ENCODE assay signal across 8 cellular contexts in the genomic region with DNA sequence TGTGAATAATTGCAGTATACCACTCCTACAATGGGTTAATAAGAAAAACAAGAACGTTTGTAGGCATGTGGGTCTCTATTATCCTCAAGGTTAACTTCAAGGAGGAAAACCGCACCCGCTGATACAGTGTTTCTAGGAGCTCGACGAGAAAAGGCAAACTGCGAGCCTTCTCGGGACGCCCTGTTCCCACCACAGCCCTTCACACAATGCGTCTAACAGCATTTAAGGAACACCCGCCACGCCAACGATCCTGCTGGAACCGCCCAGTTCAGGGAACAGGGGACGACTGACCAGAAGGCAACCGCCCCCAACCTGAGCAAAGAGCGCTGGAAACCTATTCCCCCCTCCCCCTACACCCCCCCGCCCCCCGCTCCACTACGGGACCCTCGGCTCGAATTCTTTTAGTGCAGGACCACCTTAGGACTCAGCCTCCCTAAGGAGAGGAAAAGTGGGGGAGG. TPM values are rescaled to one million over a fixed set of nuclear protein-coding genes. Genes with fewer than 3 reads are reported as not detected.
DNase-seq lines count a peak whose midpoint lies in the region; ATAC-seq, FAIRE-seq and TF ChIP-seq lines count a peak whose summit lies in the region.

No MANE protein-coding gene starts in this region.

- no peak for FAIRE-seq in HTR-8/SVneo (lab: Jason Lieb, UNC)

- H3K9me3 ChIP-seq in CD4-positive, CD25-positive, alpha-beta regulatory T cell (ENCODE audit: control insufficient read depth in 2 of 2, low read length in 2 of 2), result no peaks in the 10 kb centered on the region
- no peaks in the 10 kb centered on the region for H3K9me3 ChIP-seq in esophagus squamous epithelium

- H3K4me3 Mint-ChIP-seq in CD4-positive, CD25-positive, alpha-beta regulatory T cell, result peak overlapping the region; percentile 90 to 97 (median 94)
- peak overlapping the region; percentile 94 to 100 (median 96) for H3K4me3 Mint-ChIP-seq in naive B cell

- H3K4me1 Mint-ChIP-seq in CD4-positive, CD25-positive, alpha-beta regulatory T cell, result peaks cover 16 to 66% (median 43%) of the 10 kb centered on the region in 4 donors
- H3K4me1 Mint-ChIP-seq in naive B cell, result peaks cover 41 to 58% (median 56%) of the 10 kb centered on the region in 3 donors

- peaks cover 25% of the 10 kb centered on the region for H3K36me3 Mint-ChIP-seq in CD4-positive, CD25-positive, alpha-beta regulatory T cell
- H3K36me3 Mint-ChIP-seq in naive B cell, result peaks cover 10 to 30% of the 10 kb centered on the region in 2 donors

- H3K9me3 Mint-ChIP-seq in CD4-positive, CD25-positive, alpha-beta regulatory T cell, result peaks cover 0 to 13% (median 2%) of the 10 kb centered on the region in 7 donors
- peaks cover 0 to 8% (median 0%) of the 10 kb centered on the region in 7 donors for H3K9me3 Mint-ChIP-seq in naive B cell

- H3K27me3 Mint-ChIP-seq in CD4-positive, CD25-positive, alpha-beta regulatory T cell, result no peaks in the 10 kb centered on the region
- H3K27me3 Mint-ChIP-seq in naive B cell, result no peaks in the 10 kb centered on the region

- H3K27ac Mint-ChIP-seq in CD4-positive, CD25-positive, alpha-beta regulatory T cell, result peak overlapping the region; percentile 91 to 95 (median 94)
- peak overlapping the region; percentile 76 to 96 (median 93) for H3K27ac Mint-ChIP-seq in naive B cell

- H3K36me3 ChIP-seq in CD4-positive, CD25-positive, alpha-beta regulatory T cell (ENCODE audit: control insufficient read depth, insufficient read depth, low read length), result peaks cover 4% of the 10 kb centered on the region
- H3K36me3 ChIP-seq in esophagus squamous epithelium, result no peaks in the 10 kb centered on the region

- TF ChIP-seq POLR2A in esophagus squamous epithelium (IDR thresholded peaks at IDR 0.05), result peak in 1 of 4 donors; percentile 14

- H3K4me3 ChIP-seq in CD4-positive, CD25-positive, alpha-beta regulatory T cell (ENCODE audit: low read depth, low read length), result peak overlapping the region; percentile 58
- peak overlapping the region; percentile 96 for H3K4me3 ChIP-seq in WI38 (ENCODE audit: low read depth, low read length)
- H3K4me3 ChIP-seq in esophagus squamous epithelium, result peak overlapping the region; percentile 81 to 98 (median 86)

- 0% methylated on average over 7 to 11 of the region's 21 CpGs for WGBS in esophagus squamous epithelium, 2 donors

- intact Hi-C loops in esophagus squamous epithelium (cut with DNase I), result no loop called here

- peaks cover 32% of the 10 kb centered on the region for H3K4me1 ChIP-seq in CD4-positive, CD25-positive, alpha-beta regulatory T cell (ENCODE audit: control insufficient read depth, insufficient read depth, low read length, poor library complexity, severe bottlenecking)
- H3K4me1 ChIP-seq in esophagus squamous epithelium, result peaks cover 9 to 39% (median 20%) of the 10 kb centered on the region in 3 donors

- H3K27me3 ChIP-seq in CD4-positive, CD25-positive, alpha-beta regulatory T cell (ENCODE audit: control insufficient read depth, insufficient read depth, low read length), result no peaks in the 10 kb centered on the region
- H3K27me3 ChIP-seq in esophagus squamous epithelium, result no peaks in the 10 kb centered on the region

- H3K27ac ChIP-seq in CD4-positive, CD25-positive, alpha-beta regulatory T cell (ENCODE audit: insufficient read depth, low read length, poor library complexity, severe bottlenecking), result peak overlapping the region; percentile 79
- peak overlapping the region; percentile 97 to 100 (median 98) for H3K27ac ChIP-seq in esophagus squamous epithelium

- TF ChIP-seq CTCF in WI38 (IDR thresholded peaks at IDR 0.05; ENCODE audit: low read depth, low read length) (no peak), esophagus squamous epithelium (IDR thresholded peaks at IDR 0.05) (no peak)

- no peak for ATAC-seq in CD4-positive, CD25-positive, alpha-beta regulatory T cell (ENCODE audit: low read depth in 2 of 2)
- ATAC-seq in naive B cell (ENCODE audit: low read depth in 2 of 2), result no peak
- ATAC-seq in GM21526 (IDR thresholded peaks at IDR 0.05; ENCODE audit: low FRiP score, unreplicated experiment), result no peak

- DNase-seq in CD4-positive, CD25-positive, alpha-beta regulatory T cell, result peak in 2 of 3 donors; percentile 23 to 59
- peak; percentile 65 for DNase-seq in HTR-8/SVneo (ENCODE audit: insufficient read length, low spot score)
- peak; percentile 13 for DNase-seq in esophagus squamous epithelium (lab: John Stamatoyannopoulos, UW)
- DNase-seq in naive B cell, result no peak
- no peak for DNase-seq in SIG-M5 treated with dmso at 0.1 percent for 504 hours (lab: John Stamatoyannopoulos, UW; ENCODE audit: unreplicated experiment)
- no peak for DNase-seq in NOMO-1 treated with dmso at 0.1 percent for 144 hours (lab: John Stamatoyannopoulos, UW; ENCODE audit: unreplicated experiment)

RNA-seq across cellular contexts. Expression of gene TMSB10, which starts 0.7 kb away (rescaled TPM):
- 2,468 TPM for total RNA-seq in CD4-positive, CD25-positive, alpha-beta regulatory T cell
- over 10,000 TPM in 1 of 4 donors, 1,000 to 10,000 TPM in 3; 7,086 to 10,693 (median 8,015) TPM for polyA plus RNA-seq in CD4-positive, CD25-positive, alpha-beta regulatory T cell
- total RNA-seq in esophagus squamous epithelium, result 1,000 to 10,000 TPM; 2,239 to 4,093 (median 3,173) TPM
- 1,000 to 10,000 TPM; 5,825 to 8,742 (median 6,750) TPM for polyA plus RNA-seq in naive B cell (ENCODE audit: low read depth in 6 of 6)

RNA-seq across cellular contexts. Expression of gene TRABD2A, which starts 23.9 kb away (rescaled TPM):
- 48.8 TPM for total RNA-seq in CD4-positive, CD25-positive, alpha-beta regulatory T cell
- polyA plus RNA-seq in CD4-positive, CD25-positive, alpha-beta regulatory T cell, result 10 to 100 TPM; 32.9 to 41.2 (median 38.7) TPM
- 1 to 10 TPM in 1 of 4 donors, under 1 TPM in 2, not detected in 1; 0.53 to 1.8 (median 0.76) TPM for total RNA-seq in esophagus squamous epithelium
- polyA plus RNA-seq in naive B cell (ENCODE audit: low read depth in 6 of 6), result 10 to 100 TPM in 3 of 6 donors, 1 to 10 TPM in 3; 6.5 to 12.3 (median 9.4) TPM

Comparison
In these comparisons a context has a peak if more than half of its experiments do, and no peak if none do; other contexts are left out.
1. DNase-seq: peak in CD4-positive, CD25-positive, alpha-beta regulatory T cell (2 of 3), HTR-8/SVneo (single experiment) and esophagus squamous epithelium (single experiment); none in naive B cell (single experiment), SIG-M5 treated with dmso at 0.1 percent for 504 hours (single experiment) and NOMO-1 treated with dmso at 0.1 percent for 144 hours (single experiment).
2. RNA of gene TRABD2A, which starts 23.9 kb away (total RNA-seq): 48.8 TPM in CD4-positive, CD25-positive, alpha-beta regulatory T cell (single experiment); 0.53 to 1.8 TPM in esophagus squamous epithelium; every median in the first group is over 10 times any median in the second.
3. Peak in every context shown above with its lines, with median percentiles within 50 percentile points of each other: H3K4me3 ChIP-seq.